In the genomic region with DNA sequence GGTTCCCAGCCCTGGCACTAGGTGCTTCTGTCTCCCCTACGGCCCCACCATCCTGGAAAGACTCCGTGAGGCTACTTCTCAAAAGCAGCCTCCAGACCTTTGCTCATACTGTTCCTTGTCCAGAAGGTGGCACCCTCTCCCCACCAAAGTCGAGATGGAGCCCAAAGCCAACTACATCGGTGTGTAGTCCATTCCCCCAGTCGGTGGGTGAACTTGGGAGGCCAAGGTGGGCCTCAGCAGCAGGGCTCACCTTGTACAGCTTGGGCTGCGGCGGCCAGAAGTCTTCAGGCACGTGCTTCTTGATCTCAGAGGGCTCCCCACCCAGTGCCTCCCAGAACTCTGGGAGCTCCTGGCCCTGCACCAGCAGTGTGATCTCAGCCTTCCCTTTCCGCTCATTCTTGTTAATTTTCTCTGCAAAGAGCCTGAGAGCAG, we compare ENCODE assay signal across 2 cellular contexts.
TF ChIP-seq lines count a peak whose summit lies in the region.

No MANE protein-coding gene starts in this region.

TF ChIP-seq in A549, 52 proteins besides CTCF, POLR2A, EP300 and RAD21:
- TF ChIP-seq, protein P1, sequence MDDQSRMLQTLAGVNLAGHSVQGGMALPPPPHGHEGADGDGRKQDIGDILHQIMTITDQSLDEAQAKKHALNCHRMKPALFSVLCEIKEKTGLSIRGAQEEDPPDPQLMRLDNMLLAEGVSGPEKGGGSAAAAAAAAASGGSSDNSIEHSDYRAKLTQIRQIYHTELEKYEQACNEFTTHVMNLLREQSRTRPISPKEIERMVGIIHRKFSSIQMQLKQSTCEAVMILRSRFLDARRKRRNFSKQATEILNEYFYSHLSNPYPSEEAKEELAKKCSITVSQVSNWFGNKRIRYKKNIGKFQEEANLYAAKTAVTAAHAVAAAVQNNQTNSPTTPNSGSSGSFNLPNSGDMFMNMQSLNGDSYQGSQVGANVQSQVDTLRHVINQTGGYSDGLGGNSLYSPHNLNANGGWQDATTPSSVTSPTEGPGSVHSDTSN (IDR thresholded peaks at IDR 0.05) = no peak
- TF ChIP-seq, protein P2, sequence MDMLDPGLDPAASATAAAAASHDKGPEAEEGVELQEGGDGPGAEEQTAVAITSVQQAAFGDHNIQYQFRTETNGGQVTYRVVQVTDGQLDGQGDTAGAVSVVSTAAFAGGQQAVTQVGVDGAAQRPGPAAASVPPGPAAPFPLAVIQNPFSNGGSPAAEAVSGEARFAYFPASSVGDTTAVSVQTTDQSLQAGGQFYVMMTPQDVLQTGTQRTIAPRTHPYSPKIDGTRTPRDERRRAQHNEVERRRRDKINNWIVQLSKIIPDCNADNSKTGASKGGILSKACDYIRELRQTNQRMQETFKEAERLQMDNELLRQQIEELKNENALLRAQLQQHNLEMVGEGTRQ (IDR thresholded peaks at IDR 0.05) = 0 out of 2 replicates have a peak, but pooled peaks have one; percentile 2
- peak; percentile 59 for TF ChIP-seq SMC3 (IDR thresholded peaks at IDR 0.05)
- 0 out of 2 replicates have a peak, but pooled peaks have one; percentile 12 for TF ChIP-seq RFX5 (IDR thresholded peaks at IDR 0.05)
- no peak for TF ChIP-seq MAZ (IDR thresholded peaks at IDR 0.05; ENCODE audit: borderline replicate concordance, low read depth, low read length)
- TF ChIP-seq, protein P3, sequence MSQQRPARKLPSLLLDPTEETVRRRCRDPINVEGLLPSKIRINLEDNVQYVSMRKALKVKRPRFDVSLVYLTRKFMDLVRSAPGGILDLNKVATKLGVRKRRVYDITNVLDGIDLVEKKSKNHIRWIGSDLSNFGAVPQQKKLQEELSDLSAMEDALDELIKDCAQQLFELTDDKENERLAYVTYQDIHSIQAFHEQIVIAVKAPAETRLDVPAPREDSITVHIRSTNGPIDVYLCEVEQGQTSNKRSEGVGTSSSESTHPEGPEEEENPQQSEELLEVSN (IDR thresholded peaks at IDR 0.05; ENCODE audit: borderline replicate concordance, low read depth) = no peak
- TF ChIP-seq SREBF2 (IDR thresholded peaks at IDR 0.05) = no peak

TF ChIP-seq in HepG2, 621 proteins besides CTCF, POLR2A, EP300 and RAD21:
- TF ChIP-seq ZFP41 (CRISPR knock-in tag; IDR thresholded peaks at IDR 0.05; ENCODE audit: borderline replicate concordance) (no peak), STAG1 (CRISPR knock-in tag; IDR thresholded peaks at IDR 0.05) (peak; percentile 83), ADNP (CRISPR knock-in tag; IDR thresholded peaks at IDR 0.05) (no peak), ZNF878 (CRISPR knock-in tag; IDR thresholded peaks at IDR 0.05) (no peak), SRSF1 (optimal IDR thresholded peaks at IDR 0.05; ENCODE audit: low read depth, low read length) (no peak), TCF7 (IDR thresholded peaks at IDR 0.05; ENCODE audit: low read depth) (no peak), ZNF563 (CRISPR knock-in tag; IDR thresholded peaks at IDR 0.05) (0 out of 2 replicates have a peak, but pooled peaks have one; percentile 12), ERF (CRISPR knock-in tag; IDR thresholded peaks at IDR 0.05) (0 out of 2 replicates have a peak, but pooled peaks have one; percentile 25), SALL1 (CRISPR knock-in tag; IDR thresholded peaks at IDR 0.05) (no peak), KLF13 (CRISPR knock-in tag; IDR thresholded peaks at IDR 0.05) (no peak), ZNF7 (CRISPR knock-in tag; IDR thresholded peaks at IDR 0.05) (no peak), KDM2A (CRISPR knock-in tag; IDR thresholded peaks at IDR 0.05; ENCODE audit: borderline replicate concordance, low read depth) (peak; percentile 20; the same call in 1 of the 2 replicates), SMC3 (IDR thresholded peaks at IDR 0.05; ENCODE audit: low read length) (peak; percentile 61)
- TF ChIP-seq, protein P4, sequence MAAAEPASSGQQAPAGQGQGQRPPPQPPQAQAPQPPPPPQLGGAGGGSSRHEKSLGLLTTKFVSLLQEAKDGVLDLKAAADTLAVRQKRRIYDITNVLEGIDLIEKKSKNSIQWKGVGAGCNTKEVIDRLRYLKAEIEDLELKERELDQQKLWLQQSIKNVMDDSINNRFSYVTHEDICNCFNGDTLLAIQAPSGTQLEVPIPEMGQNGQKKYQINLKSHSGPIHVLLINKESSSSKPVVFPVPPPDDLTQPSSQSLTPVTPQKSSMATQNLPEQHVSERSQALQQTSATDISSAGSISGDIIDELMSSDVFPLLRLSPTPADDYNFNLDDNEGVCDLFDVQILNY (CRISPR knock-in tag; conservative IDR thresholded peaks at IDR 0.05) = no peak
- TF ChIP-seq, protein P5, sequence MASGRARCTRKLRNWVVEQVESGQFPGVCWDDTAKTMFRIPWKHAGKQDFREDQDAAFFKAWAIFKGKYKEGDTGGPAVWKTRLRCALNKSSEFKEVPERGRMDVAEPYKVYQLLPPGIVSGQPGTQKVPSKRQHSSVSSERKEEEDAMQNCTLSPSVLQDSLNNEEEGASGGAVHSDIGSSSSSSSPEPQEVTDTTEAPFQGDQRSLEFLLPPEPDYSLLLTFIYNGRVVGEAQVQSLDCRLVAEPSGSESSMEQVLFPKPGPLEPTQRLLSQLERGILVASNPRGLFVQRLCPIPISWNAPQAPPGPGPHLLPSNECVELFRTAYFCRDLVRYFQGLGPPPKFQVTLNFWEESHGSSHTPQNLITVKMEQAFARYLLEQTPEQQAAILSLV (CRISPR knock-in tag; IDR thresholded peaks at IDR 0.05; ENCODE audit: borderline replicate concordance) = no peak
